22 cellular contexts compared by ENCODE assay signal in the genomic region with DNA sequence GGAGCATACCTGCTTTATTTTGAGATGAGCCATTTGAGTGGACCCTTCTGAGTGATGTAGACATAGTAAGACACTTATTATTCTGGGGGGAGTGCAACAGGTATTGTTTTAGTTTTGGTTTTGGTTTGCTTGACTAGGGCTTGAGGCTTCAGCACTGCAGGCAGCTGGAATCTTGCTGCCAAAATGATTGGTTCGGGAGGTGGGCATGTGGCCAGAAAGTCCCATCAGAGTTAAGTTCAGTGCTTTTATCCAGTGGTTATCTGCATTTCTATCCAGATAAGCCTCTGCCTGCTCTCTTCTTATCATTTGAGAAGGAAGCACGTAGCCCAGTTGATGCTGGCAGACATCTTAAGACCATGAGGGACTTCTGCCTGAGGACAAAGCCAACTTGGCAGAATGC. TPM values are rescaled to one million over a fixed set of nuclear protein-coding genes. Genes with fewer than 3 reads are reported as not detected.
DNase-seq lines count a peak whose midpoint lies in the region; ATAC-seq and TF ChIP-seq lines count a peak whose summit lies in the region.
"Had no signal": no experiment of that assay in that cellular context is flagged by ENCODE, and none has a peak within 500 bp of the region (broad histone marks: within the 10 kb centered on the region; RNA-seq: fewer than 3 reads in every experiment).

No MANE protein-coding gene starts in this region.

- DNase-seq in CD8-positive, alpha-beta T cell: no peak
- peak; percentile 37 for DNase-seq in MG63
- DNase-seq in central memory CD8-positive, alpha-beta T cell (ENCODE audit: low spot score in 2 of 2): no peak
- DNase-seq in naive B cell: no peak
- no peak for DNase-seq in cerebellar nuclear complex (lab: John Stamatoyannopoulos, UW)
- no peak for DNase-seq in HEK293T (ENCODE audit: extremely low spot score)
- DNase-seq: H9; Karpas-422; left cardiac atrium; mesenchymal stem cell; NCI-H1105; NCI-H2081; NCI-H510A; stimulated activated CD4-positive, alpha-beta T cell treated with anti-CD3 and anti-CD28 coated beads, Interleukin-1b, Interleukin-23, amount 100 ng/mL, for 48 hours; stimulated activated naive CD4-positive, alpha-beta T cell had no signal

- peaks cover 2% of the 10 kb centered on the region for H3K4me1 Mint-ChIP-seq in CD8-positive, alpha-beta T cell (ENCODE audit: low read depth)
- H3K4me1 Mint-ChIP-seq in central memory CD8-positive, alpha-beta T cell: peaks cover 28% of the 10 kb centered on the region
- peaks cover 34 to 65% (median 51%) of the 10 kb centered on the region in 3 donors for H3K4me1 Mint-ChIP-seq in naive B cell

- TF ChIP-seq CTCF in CD8-positive, alpha-beta T cell (IDR thresholded peaks at IDR 0.05): no peak

- ATAC-seq in CD8-positive, alpha-beta T cell: no peak
- ATAC-seq in central memory CD8-positive, alpha-beta T cell (replicated peaks; ENCODE audit: extremely low read depth, poor library complexity, severe bottlenecking): no peak
- ATAC-seq in naive B cell (ENCODE audit: low read depth in 2 of 2) (no peak), GM21825 (IDR thresholded peaks at IDR 0.05; ENCODE audit: unreplicated experiment) (no peak), GM19463 (IDR thresholded peaks at IDR 0.05; ENCODE audit: unreplicated experiment) (no peak)
- ATAC-seq: gastroesophageal sphincter, left cardiac atrium had no signal

- H3K27me3 ChIP-seq in CD8-positive, alpha-beta T cell (ENCODE audit: insufficient read depth, low read length): no peaks in the 10 kb centered on the region
- H3K27me3 ChIP-seq in MG63: no peaks in the 10 kb centered on the region
- H3K27me3 ChIP-seq: gastroesophageal sphincter, tibial nerve had no signal

- no peak overlapping the region for H3K4me3 ChIP-seq in CD8-positive, alpha-beta T cell (ENCODE audit: low read depth, low read length)
- H3K4me3 ChIP-seq in MG63: no peak overlapping the region
- H3K4me3 ChIP-seq: gastroesophageal sphincter, tibial nerve had no signal

- H3K36me3 Mint-ChIP-seq in CD8-positive, alpha-beta T cell: no peaks in the 10 kb centered on the region
- H3K36me3 Mint-ChIP-seq in central memory CD8-positive, alpha-beta T cell (ENCODE audit: insufficient read depth): no peaks in the 10 kb centered on the region
- H3K36me3 Mint-ChIP-seq in naive B cell: no peaks in the 10 kb centered on the region

- no peak overlapping the region for H3K27ac ChIP-seq in CD8-positive, alpha-beta T cell (ENCODE audit: low read depth, low read length)
- H3K27ac ChIP-seq: gastroesophageal sphincter, RWPE1, tibial nerve had no signal

- POLR2A ChIA-PET in CD8-positive, alpha-beta T cell (lab: Charles Lee): no interaction called here
- POLR2A ChIA-PET in HEK293T (lab: Yijun Ruan, JAX): no interaction called here

- H3K4me1 ChIP-seq in CD8-positive, alpha-beta T cell (ENCODE audit: insufficient read depth, low read length): no peaks in the 10 kb centered on the region
- H3K4me1 ChIP-seq: gastroesophageal sphincter, tibial nerve had no signal

- H3K27ac Mint-ChIP-seq in CD8-positive, alpha-beta T cell: no peak overlapping the region
- H3K27ac Mint-ChIP-seq in central memory CD8-positive, alpha-beta T cell (ENCODE audit: low read depth): peak overlapping the region; percentile 20
- H3K27ac Mint-ChIP-seq in naive B cell: peak overlapping the region in 1 of 6 donors; percentile 5
- H3K27ac Mint-ChIP-seq: activated T-helper 2 cell treated with anti-CD3 and anti-CD28 coated beads, Interferon-gamma antibody, Interleukin-2, Interleukin-4, amounts not matched to agents 10 μg/mL and 5 μg/mL and 100 μg/mL, durations not matched to agents 14 hours and 24 hours and 36 hours; H9; nephron had no signal

- intact Hi-C loops in CD8-positive, alpha-beta T cell (cut with DNase I, micrococcal nuclease): loop anchor here in 1 of 2 experiments (10.0 kb wide), 1 partner anchor 1855 kb away; no protein-coding TSS in a partner anchor

- H3K36me3 ChIP-seq in CD8-positive, alpha-beta T cell (ENCODE audit: insufficient read depth, low read length): no peaks in the 10 kb centered on the region
- no peaks in the 10 kb centered on the region for H3K36me3 ChIP-seq in MG63
- H3K36me3 ChIP-seq: gastroesophageal sphincter, tibial nerve had no signal

- peak overlapping the region; percentile 9 for H3K4me3 Mint-ChIP-seq in CD8-positive, alpha-beta T cell
- H3K4me3 Mint-ChIP-seq in central memory CD8-positive, alpha-beta T cell: peak overlapping the region; percentile 43
- H3K4me3 Mint-ChIP-seq in naive B cell: peak overlapping the region in 6 of 8 donors; percentile 8 to 63 (median 44)
- H3K4me3 Mint-ChIP-seq: H9, nephron had no signal

- CTCF ChIA-PET in CD8-positive, alpha-beta T cell (lab: Charles Lee): no interaction called here
- CTCF ChIA-PET in HEK293T (lab: Yijun Ruan, JAX): no interaction called here

- no peaks in the 10 kb centered on the region for H3K27me3 Mint-ChIP-seq in CD8-positive, alpha-beta T cell (ENCODE audit: low read depth)
- peaks cover 9% of the 10 kb centered on the region for H3K27me3 Mint-ChIP-seq in central memory CD8-positive, alpha-beta T cell
- no peaks in the 10 kb centered on the region for H3K27me3 Mint-ChIP-seq in naive B cell

- H3K9me3 ChIP-seq in CD8-positive, alpha-beta T cell (ENCODE audit: low read length): no peaks in the 10 kb centered on the region
- H3K9me3 ChIP-seq in MG63: no peaks in the 10 kb centered on the region
- H3K9me3 ChIP-seq: gastroesophageal sphincter, tibial nerve had no signal

- H3K9me3 Mint-ChIP-seq in CD8-positive, alpha-beta T cell: no peaks in the 10 kb centered on the region
- H3K9me3 Mint-ChIP-seq in central memory CD8-positive, alpha-beta T cell: no peaks in the 10 kb centered on the region
- peaks cover 0 to 2% (median 0%) of the 10 kb centered on the region in 7 donors for H3K9me3 Mint-ChIP-seq in naive B cell
- H3K9me3 Mint-ChIP-seq: activated T-helper 2 cell treated with anti-CD3 and anti-CD28 coated beads, Interferon-gamma antibody, Interleukin-2, Interleukin-4, amounts not matched to agents 10 μg/mL and 5 μg/mL and 100 μg/mL, durations not matched to agents 14 hours and 24 hours and 36 hours; H9; nephron had no signal

TF ChIP-seq in HEK293T, 16 proteins besides CTCF, POLR2A, EP300 and RAD21:
- no peak for TF ChIP-seq NFRKB (IDR thresholded peaks at IDR 0.05)
- TF ChIP-seq FOXA1 (IDR thresholded peaks at IDR 0.05): no peak
- TF ChIP-seq ELF4 (IDR thresholded peaks at IDR 0.05): no peak
- TF ChIP-seq FOXM1 (IDR thresholded peaks at IDR 0.05; ENCODE audit: borderline replicate concordance): no peak
- TF ChIP-seq SUZ12 (IDR thresholded peaks at IDR 0.05): no peak

RNA-seq across cellular contexts. Expression of a gene that starts 9.5 kb away (rescaled TPM):
- 1 to 10 TPM; 6.0 to 6.1 TPM for total RNA-seq in CD8-positive, alpha-beta T cell
- total RNA-seq in MG63 (2014; rRNA removed; shearing (Covaris generic); ENCODE audit: low replicate concordance): 5.7 and 7.6 TPM in 2 replicates
- polyA plus RNA-seq in naive B cell (ENCODE audit: low read depth in 6 of 6): 10 to 100 TPM; 25.4 to 37.7 (median 28.3) TPM
